Comparison of ENCODE assay signal across 26 cellular contexts in genomic region chr5:63570752-63571151, GRCh38.
"Had no signal": no experiment of that assay in that cellular context is flagged by ENCODE, and none has a peak within 500 bp of the region (broad histone marks: within the 10 kb centered on the region; RNA-seq: fewer than 3 reads in every experiment).

No MANE protein-coding gene starts in this region.

- H3K9me3 ChIP-seq: sigmoid colon, suprapubic skin, tibial nerve had no signal

- H3K27me3 ChIP-seq: breast epithelium, heart left ventricle, left lung, sigmoid colon, suprapubic skin, tibial nerve had no signal

- H3K27ac Mint-ChIP-seq: activated CD8-positive, alpha-beta T cell treated with anti-CD3 and anti-CD28 coated beads for 36 hours; activated naive CD4-positive, alpha-beta T cell treated with anti-CD3 and anti-CD28 coated beads, Interleukin-2, amount 50 U/mL, for 24 hours; activated naive CD8-positive, alpha-beta T cell treated with anti-CD3 and anti-CD28 coated beads, Interleukin-2, amount 50 U/mL, for 24 hours; activated T-helper 2 cell treated with anti-CD3 and anti-CD28 coated beads, Interferon-gamma antibody, Interleukin-2, Interleukin-4, amounts not matched to agents 10 μg/mL and 5 μg/mL and 100 μg/mL, durations not matched to agents 14 hours and 24 hours and 36 hours; natural killer cell; progenitor cell of endocrine pancreas had no signal

- H3K4me3 ChIP-seq: breast epithelium, heart left ventricle, left lung, lung, sigmoid colon, suprapubic skin, tibial nerve had no signal

- DNase-seq: activated CD4-positive, alpha-beta T cell treated with anti-CD3 and anti-CD28 coated beads for 1 hour; activated CD4-positive, alpha-beta T cell treated with anti-CD3 and anti-CD28 coated beads, Interleukin-2, amount 50 U/mL, for 1 hour; activated CD8-positive, alpha-beta T cell treated with anti-CD3 and anti-CD28 coated beads for 36 hours; activated naive CD8-positive, alpha-beta T cell treated with anti-CD3 and anti-CD28 coated beads, Interleukin-2, amount 50 U/mL, for 24 hours; activated T-cell treated with anti-CD3 and anti-CD28 coated beads, Interleukin-2, amount 50 U/mL, for 48 hours; amygdala; central memory CD4-positive, alpha-beta T cell; foreskin fibroblast; hypothalamus; mesendoderm; natural killer cell; sigmoid colon; small intestine; stimulated activated CD4-positive, alpha-beta T cell treated with anti-CD3 and anti-CD28 coated beads, Interleukin-1b, Interleukin-23, amount 100 ng/mL, for 48 hours; stimulated activated naive CD4-positive, alpha-beta T cell; T-helper 2 cell had no signal

- H3K4me1 ChIP-seq: breast epithelium, heart left ventricle, left lung, sigmoid colon, suprapubic skin, tibial nerve had no signal

- H3K4me3 Mint-ChIP-seq: activated CD8-positive, alpha-beta T cell treated with anti-CD3 and anti-CD28 coated beads for 36 hours; activated naive CD4-positive, alpha-beta T cell treated with anti-CD3 and anti-CD28 coated beads, Interleukin-2, amount 50 U/mL, for 24 hours; activated naive CD8-positive, alpha-beta T cell treated with anti-CD3 and anti-CD28 coated beads, Interleukin-2, amount 50 U/mL, for 24 hours; natural killer cell had no signal

- H3K36me3 Mint-ChIP-seq: activated naive CD4-positive, alpha-beta T cell treated with anti-CD3 and anti-CD28 coated beads, Interleukin-2, amount 50 U/mL, for 24 hours; natural killer cell had no signal

- H3K27me3 Mint-ChIP-seq: activated CD8-positive, alpha-beta T cell treated with anti-CD3 and anti-CD28 coated beads for 36 hours; activated naive CD4-positive, alpha-beta T cell treated with anti-CD3 and anti-CD28 coated beads, Interleukin-2, amount 50 U/mL, for 24 hours; activated naive CD8-positive, alpha-beta T cell treated with anti-CD3 and anti-CD28 coated beads, Interleukin-2, amount 50 U/mL, for 24 hours; progenitor cell of endocrine pancreas had no signal

- H3K36me3 ChIP-seq: breast epithelium, heart left ventricle, left lung, sigmoid colon, suprapubic skin, tibial nerve had no signal

- H3K4me1 Mint-ChIP-seq: activated naive CD4-positive, alpha-beta T cell treated with anti-CD3 and anti-CD28 coated beads, Interleukin-2, amount 50 U/mL, for 24 hours; activated naive CD8-positive, alpha-beta T cell treated with anti-CD3 and anti-CD28 coated beads, Interleukin-2, amount 50 U/mL, for 24 hours; natural killer cell had no signal

- ATAC-seq: activated CD8-positive, alpha-beta T cell treated with anti-CD3 and anti-CD28 coated beads for 36 hours; activated naive CD8-positive, alpha-beta T cell treated with anti-CD3 and anti-CD28 coated beads, Interleukin-2, amount 50 U/mL, for 24 hours; esophagus mucosa; heart left ventricle; left lung; natural killer cell had no signal

- H3K9me3 Mint-ChIP-seq: activated naive CD4-positive, alpha-beta T cell treated with anti-CD3 and anti-CD28 coated beads, Interleukin-2, amount 50 U/mL, for 24 hours; activated naive CD8-positive, alpha-beta T cell treated with anti-CD3 and anti-CD28 coated beads, Interleukin-2, amount 50 U/mL, for 24 hours had no signal

- H3K27ac ChIP-seq: breast epithelium, heart left ventricle, left lung, sigmoid colon, suprapubic skin, tibial nerve had no signal
